In genomic region chr5:136066705-136067271, GRCh38 we compare ENCODE assay signal across 9 cellular contexts. TPM values are rescaled to one million over a fixed set of nuclear protein-coding genes. Genes with fewer than 3 reads are reported as not detected.
A peak's percentile ranks its signal among the peaks of the same experiment; 100 is the strongest.
DNase-seq lines count a peak whose midpoint lies in the region; ATAC-seq, FAIRE-seq and TF ChIP-seq lines count a peak whose summit lies in the region.
"Had no signal": no experiment of that assay in that cellular context is flagged by ENCODE, and none has a peak within 500 bp of the region (broad histone marks: within the 10 kb centered on the region; RNA-seq: fewer than 3 reads in every experiment).

No MANE protein-coding gene starts in this region.

- no peaks in the 10 kb centered on the region for H3K9me3 Mint-ChIP-seq in astrocyte (ENCODE audit: unreplicated experiment)
- no peaks in the 10 kb centered on the region for H3K9me3 Mint-ChIP-seq in activated naive CD8-positive, alpha-beta T cell treated with anti-CD3 and anti-CD28 coated beads, Interleukin-2, amount 50 U/mL, for 24 hours
- H3K9me3 Mint-ChIP-seq in T-cell: no peaks in the 10 kb centered on the region

- intact Hi-C loops in HCT116 (cut with micrococcal nuclease): no loop called here
- intact Hi-C loops in right cardiac atrium (cut with DNase I): loop anchor here in 1 of 4 donors (10.0 kb wide), 1 partner anchor 122 kb away; no protein-coding TSS in a partner anchor
- intact Hi-C loops in tibial artery (cut with DNase I; ENCODE audit: low total_unique reads): no loop called here

- ATAC-seq in HCT116: peak; percentile 71
- peak; percentile 75 to 77 for ATAC-seq in right cardiac atrium
- ATAC-seq in activated naive CD8-positive, alpha-beta T cell treated with anti-CD3 and anti-CD28 coated beads, Interleukin-2, amount 50 U/mL, for 24 hours: no peak
- no peak for ATAC-seq in T-cell (replicated peaks in 1 of 4)

- FAIRE-seq in astrocyte (lab: Jason Lieb, UNC) (no peak), GM19239 (lab: Jason Lieb, UNC) (no peak)

- CTCF ChIA-PET in HCT116 (lab: Charles Lee) (interaction anchor here (1.5 kb wide), 1 partner anchor 145 kb away, joined by 4 read pairs; no protein-coding TSS in a partner anchor), T-cell (lab: Charles Lee) (no interaction called here)

- H3K4me1 Mint-ChIP-seq in astrocyte (ENCODE audit: low read depth, unreplicated experiment) (peaks cover 18% of the 10 kb centered on the region), T-cell (no peaks in the 10 kb centered on the region)
- no peaks in the 10 kb centered on the region for H3K4me1 Mint-ChIP-seq in activated naive CD8-positive, alpha-beta T cell treated with anti-CD3 and anti-CD28 coated beads, Interleukin-2, amount 50 U/mL, for 24 hours
- H3K4me1 Mint-ChIP-seq: activated naive CD4-positive, alpha-beta T cell treated with anti-CD3 and anti-CD28 coated beads, Interleukin-2, amount 50 U/mL, for 24 hours had no signal

- H3K36me3 Mint-ChIP-seq in astrocyte (ENCODE audit: low read depth, unreplicated experiment): peaks cover 38% of the 10 kb centered on the region
- H3K36me3 Mint-ChIP-seq in activated naive CD8-positive, alpha-beta T cell treated with anti-CD3 and anti-CD28 coated beads, Interleukin-2, amount 50 U/mL, for 24 hours (ENCODE audit: low read depth): no peaks in the 10 kb centered on the region
- no peaks in the 10 kb centered on the region for H3K36me3 Mint-ChIP-seq in T-cell
- H3K36me3 Mint-ChIP-seq: activated naive CD4-positive, alpha-beta T cell treated with anti-CD3 and anti-CD28 coated beads, Interleukin-2, amount 50 U/mL, for 24 hours had no signal

- H3K4me1 ChIP-seq in HCT116 (ENCODE audit: control insufficient read depth in 1 of 2, insufficient read depth in 2 of 2, low read length in 2 of 2) (peaks cover 0 to 11% of the 10 kb centered on the region in 2 experiments; a peak in 2 of 4 replicates), astrocyte (ENCODE audit: insufficient read depth, low read length) (peaks cover 4% of the 10 kb centered on the region), right cardiac atrium (ENCODE audit: control insufficient read depth, insufficient read depth, low read length) (peaks cover 3% of the 10 kb centered on the region), tibial artery (peaks cover 0 to 16% (median 2%) of the 10 kb centered on the region in 4 donors)

- H3K9me2 ChIP-seq in HCT116 (ENCODE audit: insufficient read depth): no peaks in the 10 kb centered on the region

- POLR2A ChIA-PET in HCT116 (lab: Charles Lee) (no interaction called here), T-cell (lab: Charles Lee) (no interaction called here)

- no peak overlapping the region for H3K4me3 ChIP-seq in HCT116 (replicated peaks in 1 of 2; ENCODE audit: low read depth in 1 of 2, low read length in 2 of 2)
- no peak overlapping the region for H3K4me3 ChIP-seq in astrocyte (ENCODE audit: insufficient read depth, low read depth, low read length)
- no peak overlapping the region for H3K4me3 ChIP-seq in right cardiac atrium (ENCODE audit: low read length)
- H3K4me3 ChIP-seq in tibial artery: no peak overlapping the region

- H3K27ac Mint-ChIP-seq in astrocyte (ENCODE audit: unreplicated experiment): no peak overlapping the region
- no peak overlapping the region for H3K27ac Mint-ChIP-seq in activated naive CD8-positive, alpha-beta T cell treated with anti-CD3 and anti-CD28 coated beads, Interleukin-2, amount 50 U/mL, for 24 hours
- no peak overlapping the region for H3K27ac Mint-ChIP-seq in T-cell
- H3K27ac Mint-ChIP-seq: activated naive CD4-positive, alpha-beta T cell treated with anti-CD3 and anti-CD28 coated beads, Interleukin-2, amount 50 U/mL, for 24 hours had no signal

- H3K79me2 ChIP-seq in HCT116 (ENCODE audit: insufficient read depth, low read length): no peaks in the 10 kb centered on the region
- H3K79me2 ChIP-seq in astrocyte (ENCODE audit: insufficient read depth, low read length): no peaks in the 10 kb centered on the region

- no peak overlapping the region for H3K4me3 Mint-ChIP-seq in astrocyte (ENCODE audit: unreplicated experiment)
- H3K4me3 Mint-ChIP-seq in activated naive CD8-positive, alpha-beta T cell treated with anti-CD3 and anti-CD28 coated beads, Interleukin-2, amount 50 U/mL, for 24 hours: no peak overlapping the region
- H3K4me3 Mint-ChIP-seq in T-cell: no peak overlapping the region
- H3K4me3 Mint-ChIP-seq: activated naive CD4-positive, alpha-beta T cell treated with anti-CD3 and anti-CD28 coated beads, Interleukin-2, amount 50 U/mL, for 24 hours had no signal

- no TSS peak for BruUV-seq in HCT116 (replicated peaks; lab: Mats Ljungman, UMichigan)

- no peaks in the 10 kb centered on the region for H3K36me3 ChIP-seq in HCT116 (ENCODE audit: control insufficient read depth in 1 of 2, insufficient read depth in 2 of 2, low read length in 2 of 2)
- peaks cover 71% of the 10 kb centered on the region for H3K36me3 ChIP-seq in astrocyte (ENCODE audit: insufficient read depth, low read length)
- H3K36me3 ChIP-seq in tibial artery: peaks cover 10 to 18% (median 11%) of the 10 kb centered on the region in 3 donors

- H3K9ac ChIP-seq in HCT116 (ENCODE audit: low read length) (no peak overlapping the region), astrocyte (ENCODE audit: low read length) (no peak overlapping the region)

- no peaks in the 10 kb centered on the region for H3K27me3 Mint-ChIP-seq in astrocyte (ENCODE audit: low read depth, unreplicated experiment)
- peaks cover 3% of the 10 kb centered on the region for H3K27me3 Mint-ChIP-seq in activated naive CD8-positive, alpha-beta T cell treated with anti-CD3 and anti-CD28 coated beads, Interleukin-2, amount 50 U/mL, for 24 hours
- H3K27me3 Mint-ChIP-seq in T-cell: peaks cover 7 to 8% of the 10 kb centered on the region in 2 donors

- DNase-seq in HCT116 (ENCODE audit: low read depth, low spot score): no peak
- peak; percentile 71 for DNase-seq in astrocyte (ENCODE audit: low read depth)
- peak in 2 of 3 donors; percentile 53 to 77 for DNase-seq in right cardiac atrium
- DNase-seq in tibial artery: no peak
- no peak for DNase-seq in activated naive CD8-positive, alpha-beta T cell treated with anti-CD3 and anti-CD28 coated beads, Interleukin-2, amount 50 U/mL, for 24 hours
- no peak for DNase-seq in NCI-H2081 treated with DMSO at 0.1 percent for 48 hours (lab: John Stamatoyannopoulos, UW)
- no peak for DNase-seq in T-cell
- no peak for DNase-seq in GM19239 (ENCODE audit: insufficient read length, low spot score)

- RAD21 ChIA-PET in HCT116 (lab: Charles Lee; ENCODE audit: low non-redundant PET in 1 of 2, low total read pairs in 2 of 2, uncharacterized antibody in 2 of 2, unreplicated experiment in 2 of 2): no interaction called here

- H3K27ac ChIP-seq in HCT116 (ENCODE audit: low read depth, low read length) (no peak overlapping the region), astrocyte (ENCODE audit: low read depth, low read length) (no peak overlapping the region), right cardiac atrium (ENCODE audit: low read length) (no peak overlapping the region), tibial artery (peak overlapping the region in 1 of 2 donors; percentile 38)

- H3K4me2 ChIP-seq in HCT116 (ENCODE audit: low read length) (no peak overlapping the region), astrocyte (ENCODE audit: low read length) (no peak overlapping the region)

- H3K27me3 ChIP-seq in HCT116 (ENCODE audit: insufficient read depth, low read length) (no peaks in the 10 kb centered on the region), astrocyte (ENCODE audit: insufficient read depth, low read length) (no peaks in the 10 kb centered on the region), right cardiac atrium (ENCODE audit: control insufficient read depth, insufficient read depth) (no peaks in the 10 kb centered on the region), tibial artery (no peaks in the 10 kb centered on the region)

- no peak overlapping the region for H2AFZ ChIP-seq in HCT116 (ENCODE audit: low read depth, low read length, poor library complexity, severe bottlenecking)
- H2AFZ ChIP-seq in astrocyte (ENCODE audit: low read depth, low read length): no peak overlapping the region

- WGBS in right cardiac atrium: 39% methylated on average over 4 of the region's 4 CpGs

- no peak for TF ChIP-seq RAD21 in HCT116 (IDR thresholded peaks at IDR 0.05; ENCODE audit: low read depth)

- no peak; a peak in 1 of 6 replicates for TF ChIP-seq CTCF in HCT116 (IDR thresholded peaks at IDR 0.05 in 2 of 3, conservative IDR thresholded peaks at IDR 0.05 in 1 of 3; ENCODE audit: borderline replicate concordance in 1 of 3, insufficient read depth in 1 of 3, low read depth in 2 of 3, low read length in 2 of 3)
- TF ChIP-seq CTCF in astrocyte (IDR thresholded peaks at IDR 0.05; ENCODE audit: insufficient read depth, low read depth, low read length): no peak
- peak; percentile 12 to 19 for TF ChIP-seq CTCF in tibial artery (IDR thresholded peaks at IDR 0.05)

- TF ChIP-seq POLR2A in HCT116 (IDR thresholded peaks at IDR 0.05; ENCODE audit: borderline replicate concordance, extremely low read depth, insufficient read depth, insufficient read length): no peak

- H3K9me3 ChIP-seq in HCT116 (ENCODE audit: control insufficient read depth in 1 of 2, insufficient read depth in 1 of 2, low read depth in 1 of 2, low read length in 2 of 2) (no peaks in the 10 kb centered on the region), astrocyte (ENCODE audit: insufficient read depth, low read depth, low read length) (no peaks in the 10 kb centered on the region), right cardiac atrium (ENCODE audit: control insufficient read depth, low read length) (no peaks in the 10 kb centered on the region), tibial artery (no peaks in the 10 kb centered on the region)

- H4K20me1 ChIP-seq in HCT116 (ENCODE audit: insufficient read depth): no peaks in the 10 kb centered on the region
- H4K20me1 ChIP-seq in astrocyte (ENCODE audit: insufficient read depth, low read length): peaks cover 58% of the 10 kb centered on the region

TF ChIP-seq in HCT116, 20 proteins besides CTCF, POLR2A, EP300 and RAD21 (continues in another document):
- TF ChIP-seq EZH2phosphoT487 (IDR thresholded peaks at IDR 0.05; ENCODE audit: borderline replicate concordance) (no peak), SP1 (IDR thresholded peaks at IDR 0.05; ENCODE audit: low read depth) (no peak)

RNA-seq across cellular contexts. Expression of gene TGFBI, which starts 38.0 kb away (rescaled TPM):
- total RNA-seq in HCT116 (2021; ENCODE audit: unreplicated experiment): 0.64 TPM
- polyA plus RNA-seq in HCT116 (2012): 0.05 TPM in 1 of 2 replicates, not detected in the other
- total RNA-seq in astrocyte: 1,145 and 1,862 TPM in 2 replicates
- total RNA-seq in right cardiac atrium: 10 to 100 TPM; 41.6 to 60.4 (median 51.2) TPM
- 44.1 TPM for polyA plus RNA-seq in right cardiac atrium
- total RNA-seq in T-cell: 1 to 10 TPM; 1.9 to 5.1 (median 2.9) TPM

Comparison
In these comparisons a context has a peak if more than half of its experiments do, and no peak if none do; other contexts are left out.
1. ATAC-seq: peak in HCT116 (single experiment) and right cardiac atrium (2 of 2); none in activated naive CD8-positive, alpha-beta T cell treated with anti-CD3 and anti-CD28 coated beads, Interleukin-2, amount 50 U/mL, for 24 hours (single experiment) and T-cell (0 of 4).
2. DNase-seq: peak in astrocyte (single experiment) and right cardiac atrium (2 of 3); none in HCT116 (single experiment), tibial artery (0 of 2), activated naive CD8-positive, alpha-beta T cell treated with anti-CD3 and anti-CD28 coated beads, Interleukin-2, amount 50 U/mL, for 24 hours (single experiment), NCI-H2081 treated with DMSO at 0.1 percent for 48 hours (single experiment), T-cell (0 of 34) and GM19239 (single experiment).
3. CTCF ChIP-seq: peak in tibial artery (2 of 2); none in HCT116 (0 of 3) and astrocyte (single experiment).
4. RNA of gene TGFBI, which starts 38.0 kb away (total RNA-seq): 1,145 to 1,862 TPM in astrocyte; 41.6 to 60.4 TPM in right cardiac atrium, 1.9 to 5.1 TPM in T-cell and 0.64 TPM in HCT116 (single experiment); every median in the first group is over 10 times any median in the second.